16 cellular contexts compared by ENCODE assay signal in the genomic region with DNA sequence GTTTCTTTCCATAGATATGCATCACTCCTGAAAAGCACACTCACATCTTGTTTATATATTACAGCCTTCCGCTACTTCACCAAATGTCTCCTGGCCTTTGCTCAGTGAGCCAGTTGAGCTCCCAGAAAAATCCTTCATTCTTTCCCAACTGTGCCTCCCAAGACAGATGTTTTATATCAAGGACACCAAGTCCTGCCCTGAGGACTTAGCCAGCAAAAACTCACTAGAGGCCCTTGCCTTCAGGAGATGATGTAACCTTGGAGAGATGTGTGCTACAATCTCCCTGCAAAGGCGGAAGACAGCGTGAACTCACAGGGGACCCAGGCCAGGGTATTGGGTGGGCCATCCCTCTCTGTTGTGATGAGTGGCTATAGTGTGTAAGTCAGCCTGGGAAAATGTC.
A peak's percentile ranks its signal among the peaks of the same experiment; 100 is the strongest.
DNase-seq lines count a peak whose midpoint lies in the region; ATAC-seq, FAIRE-seq and TF ChIP-seq lines count a peak whose summit lies in the region.
"Had no signal": no experiment of that assay in that cellular context is flagged by ENCODE, and none has a peak within 500 bp of the region (broad histone marks: within the 10 kb centered on the region; RNA-seq: fewer than 3 reads in every experiment).

No MANE protein-coding gene starts in this region.

- intact Hi-C loops in Right ventricle myocardium superior (cut with DNase I) = no loop called here

- no peak overlapping the region for H3K4me3 Mint-ChIP-seq in osteocyte (ENCODE audit: unreplicated experiment)
- H3K4me3 Mint-ChIP-seq: activated T-helper 17 cell treated with anti-CD3 and anti-CD28 coated beads, Interleukin-2, amount 50 U/mL, for 72 hours; B cell had no signal

- peak; percentile 86 for DNase-seq in AG20443 (ENCODE audit: low spot score)
- peak; percentile 96 for DNase-seq in amniotic epithelial cell (ENCODE audit: low read depth)
- peak; percentile 74 for DNase-seq in Right ventricle myocardium superior
- DNase-seq in osteocyte (ENCODE audit: extremely low spot score, unreplicated experiment) = no peak
- DNase-seq in activated CD4-positive, alpha-beta T cell treated with anti-CD3 and anti-CD28 coated beads, Interleukin-2, amount 50 U/mL, for 4 hours = no peak
- DNase-seq in NCI-H2029 (lab: John Stamatoyannopoulos, UW) = no peak
- no peak for DNase-seq in iPS-NIHi7 (ENCODE audit: extremely low spot score)
- DNase-seq in RCC 7860 (ENCODE audit: low spot score) = no peak
- DNase-seq: effector memory CD4-positive, alpha-beta T cell; hippocampal formation; NCI-H1694; NCI-H748 treated with DMSO at 0.1 percent for 48 hours; occipital lobe had no signal

- peak; percentile 93 for ATAC-seq in Right ventricle myocardium superior (ENCODE audit: poor library complexity)
- ATAC-seq: activated T-helper 17 cell treated with anti-CD3 and anti-CD28 coated beads, Interleukin-2, amount 50 U/mL, for 72 hours had no signal

- FAIRE-seq in RCC 7860 (lab: Jason Lieb, UNC) = no peak
- FAIRE-seq: GM12891 had no signal

- peaks cover 6% of the 10 kb centered on the region for H3K9me3 Mint-ChIP-seq in osteocyte (ENCODE audit: unreplicated experiment)
- H3K9me3 Mint-ChIP-seq: activated T-helper 17 cell treated with anti-CD3 and anti-CD28 coated beads, Interleukin-2, amount 50 U/mL, for 72 hours had no signal

- H3K27ac Mint-ChIP-seq in osteocyte (ENCODE audit: unreplicated experiment) = peak overlapping the region; percentile 78
- H3K27ac Mint-ChIP-seq: activated T-helper 17 cell treated with anti-CD3 and anti-CD28 coated beads, Interleukin-2, amount 50 U/mL, for 72 hours; B cell had no signal

- no peak for TF ChIP-seq CTCF in osteocyte (IDR thresholded peaks at IDR 0.05)

- no peaks in the 10 kb centered on the region for H3K27me3 Mint-ChIP-seq in osteocyte (ENCODE audit: unreplicated experiment)
- H3K27me3 Mint-ChIP-seq: activated T-helper 17 cell treated with anti-CD3 and anti-CD28 coated beads, Interleukin-2, amount 50 U/mL, for 72 hours; B cell had no signal

- H3K36me3 Mint-ChIP-seq in osteocyte (ENCODE audit: unreplicated experiment) = no peaks in the 10 kb centered on the region

- peaks cover 25% of the 10 kb centered on the region for H3K4me1 Mint-ChIP-seq in osteocyte (ENCODE audit: unreplicated experiment)
- H3K4me1 Mint-ChIP-seq: activated T-helper 17 cell treated with anti-CD3 and anti-CD28 coated beads, Interleukin-2, amount 50 U/mL, for 72 hours; B cell had no signal

Comparison
In these comparisons a context has a peak if more than half of its experiments do, and no peak if none do; other contexts are left out.
1. DNase-seq: peak in AG20443 (single experiment), amniotic epithelial cell (single experiment) and Right ventricle myocardium superior (single experiment); none in osteocyte (single experiment), activated CD4-positive, alpha-beta T cell treated with anti-CD3 and anti-CD28 coated beads, Interleukin-2, amount 50 U/mL, for 4 hours (0 of 2), NCI-H2029 (single experiment), iPS-NIHi7 (single experiment) and RCC 7860 (single experiment).